19 cellular contexts compared by ENCODE assay signal in genomic region chr14:21205678-21206581, GRCh38. TPM values are rescaled to one million over a fixed set of nuclear protein-coding genes. Genes with fewer than 3 reads are reported as not detected.
DNase-seq lines count a peak whose midpoint lies in the region; ATAC-seq and TF ChIP-seq lines count a peak whose summit lies in the region.
"Had no signal": no experiment of that assay in that cellular context is flagged by ENCODE, and none has a peak within 500 bp of the region (broad histone marks: within the 10 kb centered on the region; RNA-seq: fewer than 3 reads in every experiment).

No MANE protein-coding gene starts in this region.

- peak overlapping the region; percentile 23 for H3K27ac Mint-ChIP-seq in activated CD4-positive, alpha-beta memory T cell treated with anti-CD3 and anti-CD28 coated beads for 36 hours
- no peak overlapping the region for H3K27ac Mint-ChIP-seq in activated CD4-positive, alpha-beta memory T cell treated with anti-CD3 and anti-CD28 coated beads, Interleukin-2, amount 10 ng/mL, durations not matched to agents 7 days and 5 days
- H3K27ac Mint-ChIP-seq in HFFc6 (0 out of 2 replicates have a peak overlapping the region, but pooled peaks have one; percentile 9), endodermal cell (peak overlapping the region; percentile 49)
- peak overlapping the region; percentile 75 for H3K27ac Mint-ChIP-seq in stimulated activated effector memory CD8-positive, alpha-beta T cell treated with anti-CD3 and anti-CD28 coated beads, Interleukin-12 subunit alpha, Interleukin-12 subunit beta, amount 100 ng/mL, for 72 hours
- H3K27ac Mint-ChIP-seq: activated B cell treated with CpG ODN at 0.5 μM for 24 hours had no signal

- H3K27me3 ChIP-seq in endodermal cell (ENCODE audit: control insufficient read depth, insufficient read depth, low read length, poor library complexity, severe bottlenecking), result no peaks in the 10 kb centered on the region
- H3K27me3 ChIP-seq in uterus, result no peaks in the 10 kb centered on the region

- H3K4me1 ChIP-seq in endodermal cell (ENCODE audit: control insufficient read depth, insufficient read depth, low read length) (peaks cover 41% of the 10 kb centered on the region), uterus (no peaks in the 10 kb centered on the region)

- H3K4me3 ChIP-seq in endodermal cell (ENCODE audit: low read length) (no peak overlapping the region), uterus (no peak overlapping the region)

- ATAC-seq in stimulated activated effector memory CD8-positive, alpha-beta T cell treated with anti-CD3 and anti-CD28 coated beads, Interleukin-12 subunit alpha, Interleukin-12 subunit beta, amount 100 ng/mL, for 72 hours, result no peak
- ATAC-seq in GM18873 (IDR thresholded peaks at IDR 0.05; ENCODE audit: low FRiP score, unreplicated experiment), result no peak

- no peak overlapping the region for H3K4me3 Mint-ChIP-seq in activated CD4-positive, alpha-beta memory T cell treated with anti-CD3 and anti-CD28 coated beads for 36 hours
- no peak overlapping the region for H3K4me3 Mint-ChIP-seq in activated CD4-positive, alpha-beta memory T cell treated with anti-CD3 and anti-CD28 coated beads, Interleukin-2, amount 10 ng/mL, durations not matched to agents 7 days and 5 days
- H3K4me3 Mint-ChIP-seq in HFFc6 (no peak overlapping the region), endodermal cell (no peak overlapping the region)
- no peak overlapping the region for H3K4me3 Mint-ChIP-seq in stimulated activated effector memory CD8-positive, alpha-beta T cell treated with anti-CD3 and anti-CD28 coated beads, Interleukin-12 subunit alpha, Interleukin-12 subunit beta, amount 100 ng/mL, for 72 hours
- H3K4me3 Mint-ChIP-seq: activated B cell treated with CpG ODN at 0.5 μM for 24 hours, CD14-positive monocyte had no signal

- H3K36me3 Mint-ChIP-seq in activated CD4-positive, alpha-beta memory T cell treated with anti-CD3 and anti-CD28 coated beads for 36 hours, result peaks cover 60% of the 10 kb centered on the region
- peaks cover 84% of the 10 kb centered on the region for H3K36me3 Mint-ChIP-seq in activated CD4-positive, alpha-beta memory T cell treated with anti-CD3 and anti-CD28 coated beads, Interleukin-2, amount 10 ng/mL, durations not matched to agents 7 days and 5 days (ENCODE audit: low read depth)
- H3K36me3 Mint-ChIP-seq in HFFc6 (ENCODE audit: low read depth) (peaks cover 86% of the 10 kb centered on the region), endodermal cell (ENCODE audit: low read depth) (peaks cover 51% of the 10 kb centered on the region)
- H3K36me3 Mint-ChIP-seq in stimulated activated effector memory CD8-positive, alpha-beta T cell treated with anti-CD3 and anti-CD28 coated beads, Interleukin-12 subunit alpha, Interleukin-12 subunit beta, amount 100 ng/mL, for 72 hours, result peaks cover 99% of the 10 kb centered on the region

- H3K27me3 Mint-ChIP-seq in activated CD4-positive, alpha-beta memory T cell treated with anti-CD3 and anti-CD28 coated beads for 36 hours, result no peaks in the 10 kb centered on the region
- H3K27me3 Mint-ChIP-seq in activated CD4-positive, alpha-beta memory T cell treated with anti-CD3 and anti-CD28 coated beads, Interleukin-2, amount 10 ng/mL, durations not matched to agents 7 days and 5 days, result no peaks in the 10 kb centered on the region
- H3K27me3 Mint-ChIP-seq in HFFc6 (ENCODE audit: insufficient read depth), result peaks cover 3% of the 10 kb centered on the region
- H3K27me3 Mint-ChIP-seq in endodermal cell (ENCODE audit: insufficient read depth), result no peaks in the 10 kb centered on the region
- H3K27me3 Mint-ChIP-seq: activated B cell treated with CpG ODN at 0.5 μM for 24 hours had no signal

- H3K9me3 Mint-ChIP-seq in activated CD4-positive, alpha-beta memory T cell treated with anti-CD3 and anti-CD28 coated beads for 36 hours, result no peaks in the 10 kb centered on the region
- H3K9me3 Mint-ChIP-seq in activated CD4-positive, alpha-beta memory T cell treated with anti-CD3 and anti-CD28 coated beads, Interleukin-2, amount 10 ng/mL, durations not matched to agents 7 days and 5 days, result no peaks in the 10 kb centered on the region
- H3K9me3 Mint-ChIP-seq in HFFc6, result no peaks in the 10 kb centered on the region
- H3K9me3 Mint-ChIP-seq in endodermal cell, result no peaks in the 10 kb centered on the region
- H3K9me3 Mint-ChIP-seq in stimulated activated effector memory CD8-positive, alpha-beta T cell treated with anti-CD3 and anti-CD28 coated beads, Interleukin-12 subunit alpha, Interleukin-12 subunit beta, amount 100 ng/mL, for 72 hours, result no peaks in the 10 kb centered on the region
- H3K9me3 Mint-ChIP-seq: activated B cell treated with CpG ODN at 0.5 μM for 24 hours, CD14-positive monocyte had no signal

- H3K9ac ChIP-seq in endodermal cell (ENCODE audit: extremely low read depth, low read length, poor library complexity, severe bottlenecking), result no peak overlapping the region

- H3K36me3 ChIP-seq in endodermal cell (ENCODE audit: control insufficient read depth, insufficient read depth, low read length) (peaks cover 84% of the 10 kb centered on the region), uterus (no peaks in the 10 kb centered on the region)

- no peak for TF ChIP-seq POLR2A in uterus (IDR thresholded peaks at IDR 0.05)

- TF ChIP-seq CTCF in HFFc6 (IDR thresholded peaks at IDR 0.05), result no peak
- TF ChIP-seq CTCF in endodermal cell (conservative IDR thresholded peaks at IDR 0.05), result no peak
- no peak for TF ChIP-seq CTCF in uterus (IDR thresholded peaks at IDR 0.05)

- POLR2A ChIA-PET in activated CD4-positive, alpha-beta memory T cell treated with anti-CD3 and anti-CD28 coated beads for 36 hours (lab: Charles Lee), result interaction anchor here (1.3 kb wide), 1 partner anchor 9 kb away, joined by 3 read pairs; no protein-coding TSS in a partner anchor
- POLR2A ChIA-PET in activated CD4-positive, alpha-beta memory T cell treated with anti-CD3 and anti-CD28 coated beads, Interleukin-2, amount 10 ng/mL, durations not matched to agents 7 days and 5 days (lab: Charles Lee), result interaction anchor here (1.1 kb wide), 1 partner anchor 8 kb away, joined by 4 read pairs; no protein-coding TSS in a partner anchor

- no peak for DNase-seq in activated CD4-positive, alpha-beta memory T cell treated with anti-CD3 and anti-CD28 coated beads for 36 hours
- no peak for DNase-seq in activated CD4-positive, alpha-beta memory T cell treated with anti-CD3 and anti-CD28 coated beads, Interleukin-2, amount 10 ng/mL, durations not matched to agents 7 days and 5 days
- DNase-seq in HFFc6 (no peak), endodermal cell (no peak), uterus (no peak)
- DNase-seq in stimulated activated effector memory CD8-positive, alpha-beta T cell treated with anti-CD3 and anti-CD28 coated beads, Interleukin-12 subunit alpha, Interleukin-12 subunit beta, amount 100 ng/mL, for 72 hours (ENCODE audit: low spot score in 2 of 2), result peak in 1 of 2 donors; percentile 47
- no peak for DNase-seq in stimulated activated CD4-positive, alpha-beta T cell treated with anti-CD3 and anti-CD28 coated beads, Interleukin-1b, Interleukin-23, amount 100 ng/mL, for 48 hours
- DNase-seq: activated B cell treated with CpG ODN at 0.5 μM for 24 hours; activated CD8-positive, alpha-beta memory T cell treated with anti-CD3 and anti-CD28 coated beads, Interleukin-2, amount 50 U/mL, for 4 hours; effector CD8-positive, alpha-beta T cell; EL; NCI-H446; stimulated activated CD4-positive, alpha-beta T cell treated with anti-CD3 and anti-CD28 coated beads, Interleukin-4, amount 100 ng/mL, for 4 hours; T-helper 1 cell; trophoblast cell had no signal

- H3K9me3 ChIP-seq in endodermal cell (ENCODE audit: control insufficient read depth, low read length) (no peaks in the 10 kb centered on the region), uterus (no peaks in the 10 kb centered on the region)

- peaks cover 19% of the 10 kb centered on the region for H3K4me1 Mint-ChIP-seq in activated CD4-positive, alpha-beta memory T cell treated with anti-CD3 and anti-CD28 coated beads for 36 hours (ENCODE audit: low read depth)
- peaks cover 4% of the 10 kb centered on the region for H3K4me1 Mint-ChIP-seq in activated CD4-positive, alpha-beta memory T cell treated with anti-CD3 and anti-CD28 coated beads, Interleukin-2, amount 10 ng/mL, durations not matched to agents 7 days and 5 days
- H3K4me1 Mint-ChIP-seq in HFFc6 (ENCODE audit: low read depth), result peaks cover 34% of the 10 kb centered on the region
- peaks cover 77% of the 10 kb centered on the region for H3K4me1 Mint-ChIP-seq in endodermal cell
- H3K4me1 Mint-ChIP-seq in stimulated activated effector memory CD8-positive, alpha-beta T cell treated with anti-CD3 and anti-CD28 coated beads, Interleukin-12 subunit alpha, Interleukin-12 subunit beta, amount 100 ng/mL, for 72 hours, result peaks cover 48% of the 10 kb centered on the region

- intact Hi-C loops in activated CD4-positive, alpha-beta memory T cell treated with anti-CD3 and anti-CD28 coated beads for 36 hours (cut with micrococcal nuclease), result no loop called here
- intact Hi-C loops in uterus (cut with DNase I; ENCODE audit: low total_unique reads), result no loop called here

- CTCF ChIA-PET in activated CD4-positive, alpha-beta memory T cell treated with anti-CD3 and anti-CD28 coated beads for 36 hours (lab: Charles Lee), result no interaction called here
- CTCF ChIA-PET in activated CD4-positive, alpha-beta memory T cell treated with anti-CD3 and anti-CD28 coated beads, Interleukin-2, amount 10 ng/mL, durations not matched to agents 7 days and 5 days (lab: Charles Lee), result no interaction called here

- H3K27ac ChIP-seq in endodermal cell (ENCODE audit: low read depth, low read length), result no peak overlapping the region
- H3K27ac ChIP-seq in uterus, result no peak overlapping the region

- WGBS in endodermal cell (ENCODE audit: insufficient coverage in 1 of 2, insufficient read length in 1 of 2), 2 experiments, result 94% methylated on average over 9 to 12 of the region's 12 CpGs

RNA-seq across cellular contexts. Expression of gene OR5AU1, which starts 50.1 kb away (rescaled TPM):
- not detected for total RNA-seq in activated CD4-positive, alpha-beta memory T cell treated with anti-CD3 and anti-CD28 coated beads for 36 hours
- total RNA-seq in activated CD4-positive, alpha-beta memory T cell treated with anti-CD3 and anti-CD28 coated beads, Interleukin-2, amount 10 ng/mL, durations not matched to agents 7 days and 5 days, result not detected
- not detected for total RNA-seq in HFFc6 (2021; fragmentation: NEBNext Ultra II Directional; extraction: Animal tissue kit (Norgen Biotek cat#: 25700))
- total RNA-seq in endodermal cell, result not detected
- polyA plus RNA-seq in endodermal cell (2013, experiment 1 of 2), result not detected
- polyA plus RNA-seq in endodermal cell (2013, experiment 2 of 2), result not detected
- not detected for total RNA-seq in uterus
- total RNA-seq: A673, activated B cell treated with CpG ODN at 0.5 μM for 24 hours, osteoblast had no signal
- polyA plus RNA-seq: CD14-positive monocyte had no signal
